Comparison of ENCODE assay signal across 25 cellular contexts in genomic region chr10:3020881-3021280, GRCh38.
"Had no signal": no experiment of that assay in that cellular context is flagged by ENCODE, and none has a peak within 500 bp of the region (broad histone marks: within the 10 kb centered on the region; RNA-seq: fewer than 3 reads in every experiment).

No MANE protein-coding gene starts in this region.

- H3K27ac ChIP-seq: pancreas, psoas muscle, right lobe of liver, sigmoid colon, thoracic aorta, thyroid gland, tibial nerve, upper lobe of left lung, vagina had no signal

- H3K4me3 ChIP-seq: pancreas, psoas muscle, right lobe of liver, sigmoid colon, thoracic aorta, thyroid gland, tibial nerve, upper lobe of left lung, vagina had no signal

- H3K4me3 Mint-ChIP-seq: naive thymus-derived CD4-positive, alpha-beta T cell; natural killer cell; nephron; stimulated activated effector memory CD8-positive, alpha-beta T cell treated with anti-CD3 and anti-CD28 coated beads, Interleukin-12 subunit alpha, Interleukin-12 subunit beta, amount 100 ng/mL, for 72 hours; stimulated activated naive CD8-positive, alpha-beta T cell treated with anti-CD3 and anti-CD28 coated beads, Interleukin-15, amount 100 ng/mL, for 72 hours had no signal

- H3K27me3 ChIP-seq: pancreas, right lobe of liver, sigmoid colon, thyroid gland, upper lobe of left lung, vagina had no signal

- H3K36me3 Mint-ChIP-seq: natural killer cell; stimulated activated effector memory CD8-positive, alpha-beta T cell treated with anti-CD3 and anti-CD28 coated beads, Interleukin-12 subunit alpha, Interleukin-12 subunit beta, amount 100 ng/mL, for 72 hours had no signal

- H3K27ac Mint-ChIP-seq: naive thymus-derived CD4-positive, alpha-beta T cell; natural killer cell; nephron; progenitor cell of endocrine pancreas; stimulated activated effector memory CD8-positive, alpha-beta T cell treated with anti-CD3 and anti-CD28 coated beads, Interleukin-12 subunit alpha, Interleukin-12 subunit beta, amount 100 ng/mL, for 72 hours; stimulated activated naive CD8-positive, alpha-beta T cell treated with anti-CD3 and anti-CD28 coated beads, Interleukin-15, amount 100 ng/mL, for 72 hours had no signal

- H3K9me3 Mint-ChIP-seq: natural killer cell, nephron had no signal

- H3K4me1 Mint-ChIP-seq: naive thymus-derived CD4-positive, alpha-beta T cell; natural killer cell; nephron; stimulated activated effector memory CD8-positive, alpha-beta T cell treated with anti-CD3 and anti-CD28 coated beads, Interleukin-12 subunit alpha, Interleukin-12 subunit beta, amount 100 ng/mL, for 72 hours; stimulated activated naive CD8-positive, alpha-beta T cell treated with anti-CD3 and anti-CD28 coated beads, Interleukin-15, amount 100 ng/mL, for 72 hours had no signal

- H3K36me3 ChIP-seq: pancreas, right lobe of liver, sigmoid colon, thoracic aorta, thyroid gland, tibial nerve, upper lobe of left lung, vagina had no signal

- H3K9me3 ChIP-seq: pancreas, right lobe of liver, sigmoid colon, thoracic aorta, thyroid gland, upper lobe of left lung, vagina had no signal

- DNase-seq: naive thymus-derived CD4-positive, alpha-beta T cell; natural killer cell; occipital lobe; pancreas; psoas muscle; right cardiac atrium; right lobe of liver; sigmoid colon; small intestine; stimulated activated CD4-positive, alpha-beta T cell treated with anti-CD3 and anti-CD28 coated beads, Interleukin-15, amount 100 ng/mL, for 24 hours; stimulated activated CD4-positive, alpha-beta T cell treated with anti-CD3 and anti-CD28 coated beads, Interleukin-2, amount 100 ng/mL, for 24 hours; stimulated activated CD4-positive, alpha-beta T cell treated with anti-CD3 and anti-CD28 coated beads, Interleukin-2, amount 100 ng/mL, for 48 hours; stimulated activated CD4-positive, alpha-beta T cell treated with anti-CD3 and anti-CD28 coated beads, Interleukin-4, amount 100 ng/mL, for 24 hours; stimulated activated naive CD4-positive, alpha-beta T cell; stimulated activated naive CD8-positive, alpha-beta T cell treated with anti-CD3 and anti-CD28 coated beads, Interleukin-15, amount 100 ng/mL, for 72 hours; stimulated activated naive CD8-positive, alpha-beta T cell treated with anti-CD3 and anti-CD28 coated beads, Interleukin-15, Interleukin-2, amounts not matched to agents 100 U/mL and 50 U/mL, for 24 hours; thyroid gland; trophoblast cell had no signal

- H3K4me1 ChIP-seq: pancreas, psoas muscle, right lobe of liver, sigmoid colon, tibial nerve, upper lobe of left lung, vagina had no signal

- ATAC-seq: naive thymus-derived CD4-positive, alpha-beta T cell; natural killer cell; pancreas; psoas muscle; right cardiac atrium; right lobe of liver; stimulated activated naive CD8-positive, alpha-beta T cell treated with anti-CD3 and anti-CD28 coated beads, Interleukin-15, amount 100 ng/mL, for 72 hours; stimulated activated naive CD8-positive, alpha-beta T cell treated with anti-CD3 and anti-CD28 coated beads, Interleukin-15, Interleukin-2, amounts not matched to agents 100 U/mL and 50 U/mL, for 24 hours had no signal
